ENCODE assay signal across 1 cellular context in the genomic region with DNA sequence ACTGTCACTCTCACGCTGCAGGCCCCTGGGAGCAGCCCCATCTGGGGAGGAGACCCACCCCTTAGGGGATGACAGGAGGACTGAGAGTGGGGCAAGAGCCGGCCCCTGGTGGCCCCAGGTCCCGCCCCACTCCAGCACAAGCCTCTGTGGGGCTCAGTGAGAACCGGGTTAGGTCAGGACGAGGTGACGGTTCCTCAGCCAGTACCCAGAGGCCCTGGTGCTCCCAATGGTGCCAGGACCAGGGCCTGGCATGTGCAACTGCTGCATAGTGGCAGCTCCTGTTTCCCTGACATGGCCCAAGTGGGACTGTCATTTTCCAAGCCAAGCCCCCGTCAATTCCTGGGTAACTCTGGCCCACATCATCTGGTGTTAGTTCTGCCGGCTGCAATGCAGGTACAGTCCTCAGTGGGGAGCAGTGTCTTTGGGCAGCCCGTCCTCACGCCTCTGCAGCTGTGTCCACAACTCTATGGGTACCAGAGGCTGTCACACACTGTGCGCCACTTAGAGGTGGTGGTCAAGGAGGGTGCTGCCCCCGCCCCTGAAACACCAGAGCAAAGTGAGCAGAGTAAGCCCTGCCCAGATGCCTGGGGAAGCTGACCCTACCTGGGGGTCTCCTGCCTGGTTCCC.
TF ChIP-seq lines count a peak whose summit lies in the region.

No MANE protein-coding gene starts in this region.

TF ChIP-seq in A549, 52 proteins besides CTCF, POLR2A, EP300 and RAD21:
- no peak for TF ChIP-seq TFCP2L1 (CRISPR knock-in tag; IDR thresholded peaks at IDR 0.05)
- no peak for TF ChIP-seq CEBPB (IDR thresholded peaks at IDR 0.05)
- no peak for TF ChIP-seq ESRRA (IDR thresholded peaks at IDR 0.05; ENCODE audit: borderline replicate concordance, low read length)
- no peak for TF ChIP-seq E2F6 (IDR thresholded peaks at IDR 0.05; ENCODE audit: borderline replicate concordance, low read depth)
- no peak for TF ChIP-seq TP53 (CRISPR knock-in tag; IDR thresholded peaks at IDR 0.05)
- TF ChIP-seq NFE2L2 (conservative IDR thresholded peaks at IDR 0.05; ENCODE audit: low read length) = no peak
